1 cellular context compared by ENCODE assay signal in genomic region chr19:35213678-35214632, GRCh38.
A peak's percentile ranks its signal among the peaks of the same experiment; 100 is the strongest.
TF ChIP-seq lines count a peak whose summit lies in the region.

No MANE protein-coding gene starts in this region.

TF ChIP-seq in HEK293, 187 proteins besides CTCF, POLR2A, EP300 and RAD21 (continued from another document and continues in another):
- no peak for TF ChIP-seq ZBTB49 (tag by site-specific recombination; IDR thresholded peaks at IDR 0.05; ENCODE audit: low read depth)
- TF ChIP-seq ZBTB17 (tag by site-specific recombination; IDR thresholded peaks at IDR 0.05) = peak; percentile 73
- peak; percentile 57; the same call in 1 of the 2 replicates for TF ChIP-seq ZFP69B (tag by site-specific recombination; IDR thresholded peaks at IDR 0.05)
- TF ChIP-seq ZNF660 (tag by site-specific recombination; IDR thresholded peaks at IDR 0.05) = peak; percentile 91; the same call in 1 of the 2 replicates
- TF ChIP-seq ZNF596 (tag by site-specific recombination; IDR thresholded peaks at IDR 0.05) = no peak
- TF ChIP-seq SP3 (tag by site-specific recombination; IDR thresholded peaks at IDR 0.05) = peak; percentile 47
- peak; percentile 47; the same call in 1 of the 2 replicates for TF ChIP-seq ZBTB10 (tag by site-specific recombination; IDR thresholded peaks at IDR 0.05)
- 0 out of 2 replicates have a peak, but pooled peaks have one; percentile 32 for TF ChIP-seq ZBTB44 (tag by site-specific recombination; IDR thresholded peaks at IDR 0.05)
- peak; percentile 51 for TF ChIP-seq KLF17 (tag by site-specific recombination; IDR thresholded peaks at IDR 0.05)
- peak; percentile 96 for TF ChIP-seq ZNF366 (tag by site-specific recombination; conservative IDR thresholded peaks at IDR 0.05)
- peak; percentile 36 for TF ChIP-seq FEZF1 (tag by site-specific recombination; IDR thresholded peaks at IDR 0.05)
- peak; percentile 78; the same call in 1 of the 2 replicates for TF ChIP-seq ZNF76 (tag by site-specific recombination; IDR thresholded peaks at IDR 0.05; ENCODE audit: borderline replicate concordance, low read depth)
- peak; percentile 79; the same call in 1 of the 2 replicates for TF ChIP-seq ZNF501 (tag by site-specific recombination; IDR thresholded peaks at IDR 0.05)
- no peak for TF ChIP-seq ZNF221 (tag by site-specific recombination; IDR thresholded peaks at IDR 0.05; ENCODE audit: borderline replicate concordance)
- TF ChIP-seq ZNF398 (tag by site-specific recombination; IDR thresholded peaks at IDR 0.05) = peak; percentile 54
- peak; percentile 59 for TF ChIP-seq ZNF558 (tag by site-specific recombination; IDR thresholded peaks at IDR 0.05)
- TF ChIP-seq KLF8 (tag by site-specific recombination; IDR thresholded peaks at IDR 0.05) = peak; percentile 66
- TF ChIP-seq ZNF610 (tag by site-specific recombination; IDR thresholded peaks at IDR 0.05; ENCODE audit: borderline replicate concordance) = 0 out of 2 replicates have a peak, but pooled peaks have one; percentile 59
- TF ChIP-seq PRDM6 (tag by site-specific recombination; IDR thresholded peaks at IDR 0.05) = no peak; the same call in 1 of the 2 replicates
- TF ChIP-seq ZNF214 (tag by site-specific recombination; IDR thresholded peaks at IDR 0.05; ENCODE audit: borderline replicate concordance) = no peak
- TF ChIP-seq HOXD13 (CRISPR knock-in tag; IDR thresholded peaks at IDR 0.05; ENCODE audit: borderline replicate concordance) = no peak
- peak; percentile 92 for TF ChIP-seq BCL11A (tag by site-specific recombination; IDR thresholded peaks at IDR 0.05; ENCODE audit: low read depth)
- peak; percentile 98 for TF ChIP-seq ZNF18 (tag by site-specific recombination; IDR thresholded peaks at IDR 0.05)
- peak; percentile 20 for TF ChIP-seq KLF7 (tag by site-specific recombination; IDR thresholded peaks at IDR 0.05; ENCODE audit: borderline replicate concordance)
- TF ChIP-seq ZNF624 (tag by site-specific recombination; IDR thresholded peaks at IDR 0.05) = no peak
- TF ChIP-seq SP7 (tag by site-specific recombination; IDR thresholded peaks at IDR 0.05) = peak; percentile 84
- peak; percentile 96 for TF ChIP-seq ZFP37 (tag by site-specific recombination; IDR thresholded peaks at IDR 0.05)
- TF ChIP-seq ZNF629 (tag by site-specific recombination; IDR thresholded peaks at IDR 0.05) = peak; percentile 96
- TF ChIP-seq ZBTB21 (tag by site-specific recombination; IDR thresholded peaks at IDR 0.05) = peak; percentile 88
- peak; percentile 100 for TF ChIP-seq SCRT2 (tag by site-specific recombination; IDR thresholded peaks at IDR 0.05)
- TF ChIP-seq ZNF138 (tag by site-specific recombination; IDR thresholded peaks at IDR 0.05; ENCODE audit: borderline replicate concordance) = no peak
- TF ChIP-seq ZBTB7A (tag by site-specific recombination; IDR thresholded peaks at IDR 0.05; ENCODE audit: low read depth) = no peak
- 0 out of 2 replicates have a peak, but pooled peaks have one; percentile 35 for TF ChIP-seq ZNF561 (tag by site-specific recombination; IDR thresholded peaks at IDR 0.05; ENCODE audit: borderline replicate concordance)
- peak; percentile 57 for TF ChIP-seq ZNF335 (tag by site-specific recombination; conservative IDR thresholded peaks at IDR 0.05)
- TF ChIP-seq ZNF639 (tag by site-specific recombination; IDR thresholded peaks at IDR 0.05) = peak; percentile 20; the same call in 1 of the 2 replicates
- peak; percentile 91 for TF ChIP-seq PRDM10 (tag by site-specific recombination; IDR thresholded peaks at IDR 0.05)
- TF ChIP-seq ZNF10 (tag by site-specific recombination; IDR thresholded peaks at IDR 0.05) = peak; percentile 25; the same call in 1 of the 2 replicates
